In genomic region chr6:170129691-170130171, GRCh38 we compare ENCODE assay signal across 12 cellular contexts.
A peak's percentile ranks its signal among the peaks of the same experiment; 100 is the strongest.
DNase-seq lines count a peak whose midpoint lies in the region; ATAC-seq and TF ChIP-seq lines count a peak whose summit lies in the region.
"Had no signal": no experiment of that assay in that cellular context is flagged by ENCODE, and none has a peak within 500 bp of the region (broad histone marks: within the 10 kb centered on the region; RNA-seq: fewer than 3 reads in every experiment).

No MANE protein-coding gene starts in this region.

- no peak overlapping the region for H3K4me3 ChIP-seq in body of pancreas
- no peak overlapping the region for H3K4me3 ChIP-seq in right lobe of liver

- H3K27me3 Mint-ChIP-seq in activated naive CD8-positive, alpha-beta T cell treated with anti-CD3 and anti-CD28 coated beads, Interleukin-2, amount 50 U/mL, for 24 hours = no peaks in the 10 kb centered on the region

- DNase-seq in A172 (ENCODE audit: low spot score) (peak; percentile 11), NCI-H1105 treated with DMSO at 0.1 percent for 48 hours (lab: John Stamatoyannopoulos, UW) (peak; percentile 96), body of pancreas (peak; percentile 54 to 80 (median 68)), right lobe of liver (peak; percentile 75 to 83 (median 82))
- no peak for DNase-seq in activated CD4-positive, CD25-positive, alpha-beta regulatory T cell (lab: John Stamatoyannopoulos, UW)
- DNase-seq in activated naive CD8-positive, alpha-beta T cell treated with anti-CD3 and anti-CD28 coated beads, Interleukin-2, amount 50 U/mL, for 24 hours = no peak
- DNase-seq: CD4-positive, alpha-beta memory T cell; immature natural killer cell; stimulated activated CD4-positive, alpha-beta T cell treated with anti-CD3 and anti-CD28 coated beads, Interleukin-2, amount 100 ng/mL, for 48 hours; T-helper 9 cell had no signal

- peaks cover 3% of the 10 kb centered on the region for H3K4me1 Mint-ChIP-seq in activated naive CD8-positive, alpha-beta T cell treated with anti-CD3 and anti-CD28 coated beads, Interleukin-2, amount 50 U/mL, for 24 hours
- H3K4me1 Mint-ChIP-seq: CD4-positive, alpha-beta memory T cell had no signal

- no peak overlapping the region for H3K4me3 Mint-ChIP-seq in activated naive CD8-positive, alpha-beta T cell treated with anti-CD3 and anti-CD28 coated beads, Interleukin-2, amount 50 U/mL, for 24 hours
- H3K4me3 Mint-ChIP-seq: CD4-positive, alpha-beta memory T cell; immature natural killer cell had no signal

- H3K4me1 ChIP-seq in body of pancreas = peaks cover 28% of the 10 kb centered on the region
- peaks cover 0 to 10% (median 4%) of the 10 kb centered on the region in 4 donors for H3K4me1 ChIP-seq in right lobe of liver

- no peaks in the 10 kb centered on the region for H3K27me3 ChIP-seq in body of pancreas
- no peaks in the 10 kb centered on the region for H3K27me3 ChIP-seq in right lobe of liver

- H3K9me3 Mint-ChIP-seq in activated naive CD8-positive, alpha-beta T cell treated with anti-CD3 and anti-CD28 coated beads, Interleukin-2, amount 50 U/mL, for 24 hours = no peaks in the 10 kb centered on the region
- H3K9me3 Mint-ChIP-seq: CD4-positive, alpha-beta memory T cell; immature natural killer cell had no signal

- WGBS in body of pancreas, 2 donors = 26 to 30% methylated on average over 9 to 14 of the region's 14 CpGs
- WGBS in right lobe of liver (ENCODE audit: insufficient coverage, low coverage, low lambda C conversion rate, missing lambda C conversion rate) = 22% methylated on average over 11 of the region's 14 CpGs

- TF ChIP-seq CTCF in body of pancreas (IDR thresholded peaks at IDR 0.05) (no peak), right lobe of liver (IDR thresholded peaks at IDR 0.05) (no peak)

- H3K36me3 ChIP-seq in body of pancreas (replicated peaks in 1 of 2; ENCODE audit: insufficient read depth in 1 of 2, low read depth in 2 of 2) (no peaks in the 10 kb centered on the region), right lobe of liver (no peaks in the 10 kb centered on the region)

- H3K27ac ChIP-seq in body of pancreas (no peak overlapping the region), right lobe of liver (peak overlapping the region in 1 of 3 donors; percentile 52)

- peak; percentile 49 for ATAC-seq in body of pancreas
- peak; percentile 78 to 86 (median 80) for ATAC-seq in right lobe of liver
- ATAC-seq in HG03025 (IDR thresholded peaks at IDR 0.05; ENCODE audit: low FRiP score, unreplicated experiment) = no peak
- no peak for ATAC-seq in activated naive CD8-positive, alpha-beta T cell treated with anti-CD3 and anti-CD28 coated beads, Interleukin-2, amount 50 U/mL, for 24 hours
- ATAC-seq in GM21390 (IDR thresholded peaks at IDR 0.05; ENCODE audit: unreplicated experiment) = no peak

- no peaks in the 10 kb centered on the region for H3K36me3 Mint-ChIP-seq in activated naive CD8-positive, alpha-beta T cell treated with anti-CD3 and anti-CD28 coated beads, Interleukin-2, amount 50 U/mL, for 24 hours (ENCODE audit: low read depth)
- H3K36me3 Mint-ChIP-seq: CD4-positive, alpha-beta memory T cell; immature natural killer cell had no signal

- intact Hi-C loops in body of pancreas (cut with DNase I) = no loop called here
- intact Hi-C loops in right lobe of liver (cut with DNase I) = no loop called here

- TF ChIP-seq POLR2A in body of pancreas (IDR thresholded peaks at IDR 0.05) (no peak), right lobe of liver (IDR thresholded peaks at IDR 0.05) (no peak)

- H3K9me3 ChIP-seq in body of pancreas (no peaks in the 10 kb centered on the region), right lobe of liver (no peaks in the 10 kb centered on the region)

- H3K27ac Mint-ChIP-seq in activated naive CD8-positive, alpha-beta T cell treated with anti-CD3 and anti-CD28 coated beads, Interleukin-2, amount 50 U/mL, for 24 hours = no peak overlapping the region
- H3K27ac Mint-ChIP-seq: CD4-positive, alpha-beta memory T cell; immature natural killer cell had no signal

Comparison
In these comparisons a context has a peak if more than half of its experiments do, and no peak if none do; other contexts are left out.
1. DNase-seq: peak in A172 (single experiment), NCI-H1105 treated with DMSO at 0.1 percent for 48 hours (single experiment), body of pancreas (4 of 4) and right lobe of liver (3 of 3); none in activated CD4-positive, CD25-positive, alpha-beta regulatory T cell (0 of 4) and activated naive CD8-positive, alpha-beta T cell treated with anti-CD3 and anti-CD28 coated beads, Interleukin-2, amount 50 U/mL, for 24 hours (single experiment).
2. ATAC-seq: peak in body of pancreas (single experiment) and right lobe of liver (4 of 4); none in HG03025 (single experiment), activated naive CD8-positive, alpha-beta T cell treated with anti-CD3 and anti-CD28 coated beads, Interleukin-2, amount 50 U/mL, for 24 hours (single experiment) and GM21390 (single experiment).